ENCODE assay signal across 6 cellular contexts in genomic region chr11:67392182-67392715, GRCh38. TPM values are rescaled to one million over a fixed set of nuclear protein-coding genes. Genes with fewer than 3 reads are reported as not detected.
DNase-seq lines count a peak whose midpoint lies in the region; ATAC-seq lines count a peak whose summit lies in the region.

No MANE protein-coding gene starts in this region.

- no peak for DNase-seq in activated T-cell treated with anti-CD3 and anti-CD28 coated beads, Interleukin-2, amount 50 U/mL, for 4 hours
- no peak for DNase-seq in activated T-cell treated with anti-CD3 and anti-CD28 coated beads for 4 hours
- DNase-seq in ACHN = no peak

- H3K36me3 Mint-ChIP-seq in activated T-cell treated with anti-CD3 and anti-CD28 coated beads, Interleukin-2, amount 50 U/mL, for 4 hours (ENCODE audit: insufficient read depth) = peaks cover 2% of the 10 kb centered on the region

- H3K27me3 Mint-ChIP-seq in activated T-cell treated with anti-CD3 and anti-CD28 coated beads, Interleukin-2, amount 50 U/mL, for 4 hours (ENCODE audit: low read depth) = no peaks in the 10 kb centered on the region

- H3K27ac ChIP-seq in ectodermal cell (ENCODE audit: insufficient read depth, low read depth, low read length, poor library complexity, severe bottlenecking) (no peak overlapping the region), skin epidermis (peak overlapping the region in 20 of 21 experiments; percentile 24 to 95 (median 84))

- peaks cover 4% of the 10 kb centered on the region for H3K27me3 ChIP-seq in ectodermal cell (ENCODE audit: control insufficient read depth, insufficient read depth, low read length, poor library complexity, severe bottlenecking)

- WGBS in ectodermal cell, 2 experiments = 12 to 16% methylated on average over 31 of the region's 31 CpGs

- H3K9me3 Mint-ChIP-seq in activated T-cell treated with anti-CD3 and anti-CD28 coated beads, Interleukin-2, amount 50 U/mL, for 4 hours = no peaks in the 10 kb centered on the region

- peaks cover 40% of the 10 kb centered on the region for H3K4me1 Mint-ChIP-seq in activated T-cell treated with anti-CD3 and anti-CD28 coated beads, Interleukin-2, amount 50 U/mL, for 4 hours (ENCODE audit: low read depth)

- no peak for ATAC-seq in activated T-cell treated with anti-CD3 and anti-CD28 coated beads, Interleukin-2, amount 50 U/mL, for 4 hours
- no peak for ATAC-seq in HG03039 (IDR thresholded peaks at IDR 0.05; ENCODE audit: unreplicated experiment)

- H3K36me3 ChIP-seq in ectodermal cell (ENCODE audit: control insufficient read depth, insufficient read depth, low read length) = no peaks in the 10 kb centered on the region

- peak overlapping the region; percentile 92 for H3K4me3 Mint-ChIP-seq in activated T-cell treated with anti-CD3 and anti-CD28 coated beads, Interleukin-2, amount 50 U/mL, for 4 hours

- peak overlapping the region; percentile 91 for H3K4me3 ChIP-seq in ectodermal cell (ENCODE audit: insufficient read depth, low read depth, low read length)
- peak overlapping the region; percentile 60 to 81 (median 74) for H3K4me3 ChIP-seq in skin epidermis

- in situ Hi-C loops in ACHN (cut with HindIII; ENCODE audit: low pct_ligation_motif_present, low pct_unique_long_range_greater_than_20kb, low sequenced_read_pairs) = no loop called here

- H3K9me3 ChIP-seq in ectodermal cell (ENCODE audit: control insufficient read depth, low read length) = no peaks in the 10 kb centered on the region

- peaks cover 3% of the 10 kb centered on the region for H3K4me1 ChIP-seq in ectodermal cell (ENCODE audit: control insufficient read depth, insufficient read depth, low read length)

RNA-seq across cellular contexts. Expression of gene RAD9A, which starts 0.5 kb away (rescaled TPM):
- 10 to 100 TPM; 36.2 to 40.0 (median 36.2) TPM for total RNA-seq in activated T-cell treated with anti-CD3 and anti-CD28 coated beads, Interleukin-2, amount 50 U/mL, for 4 hours
- polyA plus RNA-seq in ectodermal cell (2013, experiment 1 of 4) = 24.4 TPM
- 27.0 TPM for polyA plus RNA-seq in ectodermal cell (2013, experiment 2 of 4)
- 28.5 TPM for polyA plus RNA-seq in ectodermal cell (2013, experiment 3 of 4)
- polyA plus RNA-seq in ectodermal cell (2013, experiment 4 of 4) = 24.8 TPM

RNA-seq across cellular contexts. Expression of gene PPP1CA, which starts 9.4 kb away (rescaled TPM):
- 100 to 1,000 TPM; 262 to 265 (median 264) TPM for total RNA-seq in activated T-cell treated with anti-CD3 and anti-CD28 coated beads, Interleukin-2, amount 50 U/mL, for 4 hours
- polyA plus RNA-seq in ectodermal cell (2013, experiment 1 of 4) = 217 TPM
- 196 TPM for polyA plus RNA-seq in ectodermal cell (2013, experiment 2 of 4)
- polyA plus RNA-seq in ectodermal cell (2013, experiment 3 of 4) = 157 TPM
- 160 TPM for polyA plus RNA-seq in ectodermal cell (2013, experiment 4 of 4)

RNA-seq across cellular contexts. Expression of gene TBC1D10C, which starts 11.6 kb away (rescaled TPM):
- 10 to 100 TPM; 63.5 to 90.1 (median 68.5) TPM for total RNA-seq in activated T-cell treated with anti-CD3 and anti-CD28 coated beads, Interleukin-2, amount 50 U/mL, for 4 hours
- polyA plus RNA-seq in ectodermal cell (2013, experiment 1 of 4) = 0.91 TPM
- 1.2 TPM for polyA plus RNA-seq in ectodermal cell (2013, experiment 2 of 4)
- 0.69 TPM for polyA plus RNA-seq in ectodermal cell (2013, experiment 3 of 4)
- polyA plus RNA-seq in ectodermal cell (2013, experiment 4 of 4) = 0.45 TPM

RNA-seq across cellular contexts. Expression of gene CLCF1, which starts 18.9 kb away (rescaled TPM):
- 1 to 10 TPM in 2 of 3 donors, under 1 TPM in 1; 0.56 to 1.5 (median 1.4) TPM for total RNA-seq in activated T-cell treated with anti-CD3 and anti-CD28 coated beads, Interleukin-2, amount 50 U/mL, for 4 hours
- polyA plus RNA-seq in ectodermal cell (2013, experiment 1 of 4) = 0.83 TPM
- 1.00 TPM for polyA plus RNA-seq in ectodermal cell (2013, experiment 2 of 4)
- 0.75 TPM for polyA plus RNA-seq in ectodermal cell (2013, experiment 3 of 4)
- 0.77 TPM for polyA plus RNA-seq in ectodermal cell (2013, experiment 4 of 4)

RNA-seq across cellular contexts. Expression of gene CARNS1, which starts 23.2 kb away (rescaled TPM):
- 1 to 10 TPM; 1.4 to 2.2 (median 1.5) TPM for total RNA-seq in activated T-cell treated with anti-CD3 and anti-CD28 coated beads, Interleukin-2, amount 50 U/mL, for 4 hours
- 0.13 TPM for polyA plus RNA-seq in ectodermal cell (2013, experiment 1 of 4)
- polyA plus RNA-seq in ectodermal cell (2013, experiment 2 of 4) = 0.07 TPM
- 0.27 TPM for polyA plus RNA-seq in ectodermal cell (2013, experiment 3 of 4)
- polyA plus RNA-seq in ectodermal cell (2013, experiment 4 of 4) = 0.12 TPM
